13 cellular contexts compared by ENCODE assay signal in genomic region chr10:93600446-93600860, GRCh38. TPM values are rescaled to one million over a fixed set of nuclear protein-coding genes. Genes with fewer than 3 reads are reported as not detected.
DNase-seq lines count a peak whose midpoint lies in the region; FAIRE-seq and TF ChIP-seq lines count a peak whose summit lies in the region.
"Had no signal": no experiment of that assay in that cellular context is flagged by ENCODE, and none has a peak within 500 bp of the region (broad histone marks: within the 10 kb centered on the region; RNA-seq: fewer than 3 reads in every experiment).

No MANE protein-coding gene starts in this region.

- no peak for TF ChIP-seq CTCF in CD14-positive monocyte (IDR thresholded peaks at IDR 0.05)
- no peak for TF ChIP-seq CTCF in ascending aorta (IDR thresholded peaks at IDR 0.05)
- TF ChIP-seq CTCF in prostate gland (IDR thresholded peaks at IDR 0.05): no peak
- no peak for TF ChIP-seq CTCF in D721Med (IDR thresholded peaks at IDR 0.05; ENCODE audit: insufficient read depth, missing control alignments)
- no peak for TF ChIP-seq CTCF in WERI-Rb-1 (IDR thresholded peaks at IDR 0.05; ENCODE audit: low read depth, low read length)

- H3K9ac ChIP-seq in iPS-15b (ENCODE audit: low read depth, low read length): no peak overlapping the region

- peaks cover 49 to 61% (median 50%) of the 10 kb centered on the region in 3 donors for H3K27me3 Mint-ChIP-seq in CD14-positive monocyte (ENCODE audit: low read depth in 3 of 3)

- H3K9me3 ChIP-seq in ascending aorta (no peaks in the 10 kb centered on the region), iPS-15b (ENCODE audit: control insufficient read depth, insufficient read depth, low read length) (no peaks in the 10 kb centered on the region), prostate gland (no peaks in the 10 kb centered on the region), WERI-Rb-1 (ENCODE audit: severe bottlenecking) (no peaks in the 10 kb centered on the region)

- no peak for FAIRE-seq in D721Med (lab: Jason Lieb, UNC)
- FAIRE-seq: G401.6 had no signal

- peak overlapping the region; percentile 49 to 71 for H3K4me3 ChIP-seq in ascending aorta
- peak overlapping the region; percentile 39 for H3K4me3 ChIP-seq in iPS-15b (ENCODE audit: low read depth, low read length)
- peak overlapping the region; percentile 17 to 30 for H3K4me3 ChIP-seq in prostate gland
- no peak overlapping the region for H3K4me3 ChIP-seq in WERI-Rb-1 (ENCODE audit: low read depth, low read length)

- no peak for TF ChIP-seq POLR2A in prostate gland (IDR thresholded peaks at IDR 0.05)

- H3K36me3 ChIP-seq in ascending aorta: no peaks in the 10 kb centered on the region
- no peaks in the 10 kb centered on the region for H3K36me3 ChIP-seq in iPS-15b (ENCODE audit: control insufficient read depth, insufficient read depth, low read length)
- H3K36me3 ChIP-seq in prostate gland: no peaks in the 10 kb centered on the region
- no peaks in the 10 kb centered on the region for H3K36me3 ChIP-seq in WERI-Rb-1

- H3K27me3 ChIP-seq in ascending aorta: no peaks in the 10 kb centered on the region
- peaks cover 63% of the 10 kb centered on the region for H3K27me3 ChIP-seq in iPS-15b (ENCODE audit: control insufficient read depth, insufficient read depth, low read length)
- no peaks in the 10 kb centered on the region for H3K27me3 ChIP-seq in prostate gland (replicated peaks; ENCODE audit: insufficient read depth)
- H3K27me3 ChIP-seq in WERI-Rb-1 (ENCODE audit: insufficient read depth, low read depth, severe bottlenecking): no peaks in the 10 kb centered on the region

- no peak overlapping the region for H3K27ac Mint-ChIP-seq in CD14-positive monocyte
- H3K27ac Mint-ChIP-seq: activated naive CD8-positive, alpha-beta T cell treated with anti-CD3 and anti-CD28 coated beads for 36 hours had no signal

- H3K36me3 Mint-ChIP-seq in CD14-positive monocyte: peaks cover 0 to 5% of the 10 kb centered on the region in 2 donors
- H3K36me3 Mint-ChIP-seq: activated naive CD8-positive, alpha-beta T cell treated with anti-CD3 and anti-CD28 coated beads for 36 hours had no signal

- WGBS in prostate gland: 48% methylated on average over 13 of the region's 29 CpGs

- H3K9me3 Mint-ChIP-seq in CD14-positive monocyte: peaks cover 0 to 6% (median 0%) of the 10 kb centered on the region in 7 donors
- H3K9me3 Mint-ChIP-seq: activated naive CD8-positive, alpha-beta T cell treated with anti-CD3 and anti-CD28 coated beads for 36 hours had no signal

- peak overlapping the region; percentile 66 to 84 for H3K4me3 Mint-ChIP-seq in CD14-positive monocyte
- H3K4me3 Mint-ChIP-seq: activated naive CD8-positive, alpha-beta T cell treated with anti-CD3 and anti-CD28 coated beads for 36 hours had no signal

- intact Hi-C loops in CD14-positive monocyte (cut with micrococcal nuclease): no loop called here
- intact Hi-C loops in ascending aorta (cut with DNase I): no loop called here
- intact Hi-C loops in prostate gland (cut with DNase I): no loop called here

- H3K27ac ChIP-seq in ascending aorta: peak overlapping the region in 1 of 2 donors; percentile 24
- no peak overlapping the region for H3K27ac ChIP-seq in prostate gland
- no peak overlapping the region for H3K27ac ChIP-seq in WERI-Rb-1

- no peak for DNase-seq in CD14-positive monocyte (ENCODE audit: low spot score)
- DNase-seq in ascending aorta (ENCODE audit: low spot score in 2 of 2): no peak
- no peak for DNase-seq in prostate gland (ENCODE audit: low spot score)
- DNase-seq in D721Med (ENCODE audit: insufficient read length, low spot score): no peak
- no peak for DNase-seq in WERI-Rb-1
- DNase-seq in SIG-M5 treated with dmso at 0.1 percent for 504 hours (lab: John Stamatoyannopoulos, UW; ENCODE audit: unreplicated experiment): no peak
- DNase-seq in activated CD4-positive, alpha-beta T cell treated with anti-CD3 and anti-CD28 coated beads for 48 hours: no peak
- DNase-seq: activated naive CD8-positive, alpha-beta T cell treated with anti-CD3 and anti-CD28 coated beads for 36 hours; AML-193; NCI-H187 had no signal

- H3K4me1 ChIP-seq in ascending aorta (peaks cover 0 to 9% of the 10 kb centered on the region in 2 donors), iPS-15b (ENCODE audit: control insufficient read depth, insufficient read depth, low read length) (no peaks in the 10 kb centered on the region), prostate gland (replicated peaks) (no peaks in the 10 kb centered on the region)

- H3K4me1 Mint-ChIP-seq in CD14-positive monocyte: peaks cover 10% of the 10 kb centered on the region
- H3K4me1 Mint-ChIP-seq: activated naive CD8-positive, alpha-beta T cell treated with anti-CD3 and anti-CD28 coated beads for 36 hours had no signal

RNA-seq across cellular contexts. Expression of gene RBP4, which starts 0.6 kb away (rescaled TPM):
- polyA plus RNA-seq in CD14-positive monocyte: under 1 TPM in 1 of 2 donors, not detected in 1; 0.64 TPM
- 58.0 TPM for total RNA-seq in ascending aorta
- total RNA-seq in prostate gland: 1 to 10 TPM in 1 of 2 donors, under 1 TPM in 1; 0.64 to 5.3 TPM
- total RNA-seq: activated naive CD8-positive, alpha-beta T cell treated with anti-CD3 and anti-CD28 coated beads for 36 hours had no signal

RNA-seq across cellular contexts. Expression of gene PDE6C, which starts 11.9 kb away (rescaled TPM):
- not detected for polyA plus RNA-seq in CD14-positive monocyte
- total RNA-seq in ascending aorta (not detected), prostate gland (not detected)
- total RNA-seq: activated naive CD8-positive, alpha-beta T cell treated with anti-CD3 and anti-CD28 coated beads for 36 hours had no signal
- polyA plus RNA-seq: esophagus had no signal

RNA-seq across cellular contexts. Expression of gene FFAR4, which starts 34.0 kb away (rescaled TPM):
- 1 to 10 TPM in 1 of 2 donors, under 1 TPM in 1; 0.97 to 1.1 TPM for polyA plus RNA-seq in CD14-positive monocyte
- total RNA-seq in ascending aorta (not detected), prostate gland (under 1 TPM in 1 of 2 donors, not detected in 1; 0.18 TPM)
- total RNA-seq: activated naive CD8-positive, alpha-beta T cell treated with anti-CD3 and anti-CD28 coated beads for 36 hours had no signal
